Comparison of ENCODE assay signal across 11 cellular contexts in genomic region chr13:24215732-24216131, GRCh38. TPM values are rescaled to one million over a fixed set of nuclear protein-coding genes. Genes with fewer than 3 reads are reported as not detected.
DNase-seq lines count a peak whose midpoint lies in the region; ATAC-seq and TF ChIP-seq lines count a peak whose summit lies in the region.
"Had no signal": no experiment of that assay in that cellular context is flagged by ENCODE, and none has a peak within 500 bp of the region (broad histone marks: within the 10 kb centered on the region; RNA-seq: fewer than 3 reads in every experiment).

No MANE protein-coding gene starts in this region.

- H3K36me3 ChIP-seq in MG63: no peaks in the 10 kb centered on the region
- H3K36me3 ChIP-seq in fibroblast of lung (ENCODE audit: control insufficient read depth, insufficient read depth, low read length): no peaks in the 10 kb centered on the region
- no peaks in the 10 kb centered on the region for H3K36me3 ChIP-seq in endodermal cell (ENCODE audit: control insufficient read depth, insufficient read depth, low read length)

- H3K9me3 ChIP-seq in MG63: no peaks in the 10 kb centered on the region
- H3K9me3 ChIP-seq in fibroblast of lung (ENCODE audit: control insufficient read depth, insufficient read depth, low read depth, low read length): no peaks in the 10 kb centered on the region
- no peaks in the 10 kb centered on the region for H3K9me3 ChIP-seq in endodermal cell (ENCODE audit: control insufficient read depth, low read length)

- peaks cover 3% of the 10 kb centered on the region for H3K36me3 Mint-ChIP-seq in nephron (ENCODE audit: low read depth)
- H3K36me3 Mint-ChIP-seq in endodermal cell (ENCODE audit: low read depth): peaks cover 7% of the 10 kb centered on the region

- H2AFZ ChIP-seq in fibroblast of lung (ENCODE audit: low read length): no peak overlapping the region

- H3K4me2 ChIP-seq in fibroblast of lung (ENCODE audit: extremely low read depth, insufficient read depth, low read length): no peak overlapping the region

- H3K79me2 ChIP-seq in fibroblast of lung (ENCODE audit: control insufficient read depth, insufficient read depth, low read length): no peaks in the 10 kb centered on the region

- H3K9me3 Mint-ChIP-seq in nephron (no peaks in the 10 kb centered on the region), endodermal cell (no peaks in the 10 kb centered on the region)
- H3K9me3 Mint-ChIP-seq: activated T-helper 2 cell treated with anti-CD3 and anti-CD28 coated beads, Interferon-gamma antibody, Interleukin-2, Interleukin-4, amounts not matched to agents 10 μg/mL and 5 μg/mL and 100 μg/mL, durations not matched to agents 14 hours and 24 hours and 36 hours had no signal

- ATAC-seq in foreskin keratinocyte (no peak), GM21423 (IDR thresholded peaks at IDR 0.05; ENCODE audit: unreplicated experiment) (no peak)

- DNase-seq in AG08396 (ENCODE audit: low spot score) (peak; percentile 36), MG63 (peak; percentile 64), fibroblast of lung (ENCODE audit: low read depth in 2 of 2) (peak; percentile 52 to 79), foreskin keratinocyte (no peak), endodermal cell (no peak)
- DNase-seq in stimulated activated CD4-positive, alpha-beta T cell treated with anti-CD3 and anti-CD28 coated beads, Interleukin-2, amount 100 ng/mL, for 48 hours: no peak
- DNase-seq: CD8-positive, alpha-beta memory T cell; NCI-H1417 had no signal

- H3K27ac Mint-ChIP-seq in nephron: peak overlapping the region; percentile 72 to 93 (median 92)
- no peak overlapping the region for H3K27ac Mint-ChIP-seq in endodermal cell
- H3K27ac Mint-ChIP-seq: activated T-helper 2 cell treated with anti-CD3 and anti-CD28 coated beads, Interferon-gamma antibody, Interleukin-2, Interleukin-4, amounts not matched to agents 10 μg/mL and 5 μg/mL and 100 μg/mL, durations not matched to agents 14 hours and 24 hours and 36 hours had no signal

- no peak overlapping the region for H3K9ac ChIP-seq in fibroblast of lung (ENCODE audit: insufficient read depth, low read length)
- H3K9ac ChIP-seq in endodermal cell (ENCODE audit: extremely low read depth, low read length, poor library complexity, severe bottlenecking): no peak overlapping the region

- H4K20me1 ChIP-seq in fibroblast of lung (ENCODE audit: control insufficient read depth, extremely low read depth, insufficient read depth, low read length): no peaks in the 10 kb centered on the region

- H3K4me3 Mint-ChIP-seq in nephron (no peak overlapping the region), endodermal cell (no peak overlapping the region)
- H3K4me3 Mint-ChIP-seq: CD8-positive, alpha-beta memory T cell had no signal

- H3K4me3 ChIP-seq in MG63 (no peak overlapping the region), fibroblast of lung (replicated peaks in 1 of 4; ENCODE audit: control extremely low read depth in 1 of 4, insufficient read depth in 1 of 4, low read depth in 3 of 4, low read length in 4 of 4) (no peak overlapping the region), endodermal cell (ENCODE audit: low read length) (no peak overlapping the region)

- H3K4me1 ChIP-seq in fibroblast of lung (ENCODE audit: control insufficient read depth, extremely low read depth, insufficient read depth, low read length) (peaks cover 3% of the 10 kb centered on the region), foreskin keratinocyte (no peaks in the 10 kb centered on the region), endodermal cell (ENCODE audit: control insufficient read depth, insufficient read depth, low read length) (peaks cover 10% of the 10 kb centered on the region)

- WGBS in endodermal cell (ENCODE audit: insufficient coverage in 1 of 2, insufficient read length in 1 of 2), 2 experiments: 91% methylated on average over 2 of the region's 2 CpGs; no CpG with 5 or more reads in 1 of the 2 experiments

- H3K4me1 Mint-ChIP-seq in nephron: peaks cover 47% of the 10 kb centered on the region
- H3K4me1 Mint-ChIP-seq in endodermal cell: peaks cover 35% of the 10 kb centered on the region

- H3K27me3 Mint-ChIP-seq in nephron (ENCODE audit: low read depth): no peaks in the 10 kb centered on the region
- no peaks in the 10 kb centered on the region for H3K27me3 Mint-ChIP-seq in endodermal cell (ENCODE audit: insufficient read depth)

- H3K27ac ChIP-seq in fibroblast of lung (ENCODE audit: insufficient read depth, low read length) (no peak overlapping the region), foreskin keratinocyte (no peak overlapping the region), endodermal cell (ENCODE audit: low read depth, low read length) (no peak overlapping the region)

- no peak for TF ChIP-seq CTCF in fibroblast of lung (conservative IDR thresholded peaks at IDR 0.05 in 1 of 2, IDR thresholded peaks at IDR 0.05 in 1 of 2; ENCODE audit: low read depth in 1 of 2, low read length in 2 of 2)
- no peak for TF ChIP-seq CTCF in nephron (IDR thresholded peaks at IDR 0.05; ENCODE audit: unreplicated experiment in 3 of 3)
- TF ChIP-seq CTCF in foreskin keratinocyte (conservative IDR thresholded peaks at IDR 0.05): no peak
- no peak for TF ChIP-seq CTCF in endodermal cell (conservative IDR thresholded peaks at IDR 0.05)

- H3K27me3 ChIP-seq in MG63: no peaks in the 10 kb centered on the region
- H3K27me3 ChIP-seq in fibroblast of lung (ENCODE audit: control insufficient read depth, insufficient read depth, low read length): no peaks in the 10 kb centered on the region
- no peaks in the 10 kb centered on the region for H3K27me3 ChIP-seq in foreskin keratinocyte
- no peaks in the 10 kb centered on the region for H3K27me3 ChIP-seq in endodermal cell (ENCODE audit: control insufficient read depth, insufficient read depth, low read length, poor library complexity, severe bottlenecking)

RNA-seq across cellular contexts. Expression of gene SPATA13, which starts 55.2 kb away (rescaled TPM):
- total RNA-seq in MG63 (2014; rRNA removed; shearing (Covaris generic); ENCODE audit: low replicate concordance): 3.7 and 3.9 TPM in 2 replicates
- total RNA-seq in fibroblast of lung: 11.6 and 12.8 TPM in 2 replicates
- 10.1 and 24.6 TPM in 2 replicates for polyA plus RNA-seq in fibroblast of lung
- 4.7 and 11.8 TPM in 2 replicates for polyA plus RNA-seq in fibroblast of lung (2012)
- 7.5 and 13.5 TPM in 2 replicates for polyA minus RNA-seq in fibroblast of lung (ENCODE audit: low replicate concordance)
- 1.4 and 2.2 TPM in 2 replicates for total RNA-seq in foreskin keratinocyte
- 0.27 and 0.28 TPM in 2 replicates for polyA plus RNA-seq in foreskin keratinocyte
- total RNA-seq in endodermal cell: 10 to 100 TPM; 19.4 to 24.8 TPM
- 21.3 TPM for polyA plus RNA-seq in endodermal cell (2013, experiment 1 of 2)
- 20.5 TPM for polyA plus RNA-seq in endodermal cell (2013, experiment 2 of 2)

Comparison
In these comparisons a context has a peak if more than half of its experiments do, and no peak if none do; other contexts are left out.
1. DNase-seq: peak in AG08396 (single experiment), MG63 (single experiment) and fibroblast of lung (2 of 2); none in foreskin keratinocyte (0 of 2), stimulated activated CD4-positive, alpha-beta T cell treated with anti-CD3 and anti-CD28 coated beads, Interleukin-2, amount 100 ng/mL, for 48 hours (0 of 2) and endodermal cell (single experiment).